ENCODE assay signal across 1 cellular context in genomic region chr12:32921397-32921796, GRCh38.
TF ChIP-seq lines count a peak whose summit lies in the region.

No MANE protein-coding gene starts in this region.

TF ChIP-seq in endothelial cell of umbilical vein, 7 proteins besides CTCF, POLR2A, EP300 and RAD21:
- TF ChIP-seq FOS (IDR thresholded peaks at IDR 0.05; ENCODE audit: borderline replicate concordance, insufficient read depth, low read length) = peak; percentile 87
- TF ChIP-seq, protein P1, sequence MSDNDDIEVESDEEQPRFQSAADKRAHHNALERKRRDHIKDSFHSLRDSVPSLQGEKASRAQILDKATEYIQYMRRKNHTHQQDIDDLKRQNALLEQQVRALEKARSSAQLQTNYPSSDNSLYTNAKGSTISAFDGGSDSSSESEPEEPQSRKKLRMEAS (IDR thresholded peaks at IDR 0.05; ENCODE audit: insufficient read depth, insufficient read length) = no peak
